ENCODE assay signal across 12 cellular contexts in genomic region chr22:22636181-22636777, GRCh38. TPM values are rescaled to one million over a fixed set of nuclear protein-coding genes. Genes with fewer than 3 reads are reported as not detected.
DNase-seq lines count a peak whose midpoint lies in the region; TF ChIP-seq lines count a peak whose summit lies in the region.
"Not testable (repeated sequence)": the region's sequence is repeated elsewhere in the genome, so short reads cannot be mapped to it uniquely, and the experiment has no call there.
"Had no signal": no experiment of that assay in that cellular context is flagged by ENCODE, and none has a peak within 500 bp of the region (broad histone marks: within the 10 kb centered on the region; RNA-seq: fewer than 3 reads in every experiment).

No MANE protein-coding gene starts in this region.

- intact Hi-C loops in OCI-LY7 (cut with micrococcal nuclease; ENCODE audit: unreplicated experiment); transverse colon (cut with DNase I; ENCODE audit: low total_unique reads): not testable (repeated sequence)

- not testable (repeated sequence) for H2AFZ ChIP-seq in Loucy (ENCODE audit: low read length); OCI-LY7 (ENCODE audit: low read length)

- H3K4me1 ChIP-seq in Loucy (ENCODE audit: insufficient read depth, low read length, poor library complexity, severe bottlenecking); OCI-LY7 (ENCODE audit: insufficient read depth, low read length, poor library complexity, severe bottlenecking); transverse colon: not testable (repeated sequence)

- not testable (repeated sequence) for H3K27me3 ChIP-seq in Loucy (ENCODE audit: insufficient read depth, low read length, poor library complexity, severe bottlenecking); transverse colon

- not testable (repeated sequence) for H3K9me3 ChIP-seq in Loucy (ENCODE audit: insufficient read depth, low read depth, low read length); OCI-LY7 (ENCODE audit: low read length); transverse colon

- H3K79me2 ChIP-seq in Loucy (ENCODE audit: insufficient read depth, low read length); OCI-LY7 (ENCODE audit: insufficient read depth, low read depth, low read length): not testable (repeated sequence)

- TF ChIP-seq CTCF in Loucy (conservative IDR thresholded peaks at IDR 0.05; ENCODE audit: low read length), result 0 out of 2 replicates have a peak, but pooled peaks have one; percentile 21
- peak; percentile 51; the same call in 1 of the 2 replicates for TF ChIP-seq CTCF in OCI-LY7 (conservative IDR thresholded peaks at IDR 0.05; ENCODE audit: low read length)
- TF ChIP-seq CTCF in fibroblast of pulmonary artery (IDR thresholded peaks at IDR 0.05; ENCODE audit: low read length, missing control alignments), result peak; percentile 2
- TF ChIP-seq CTCF in nephron (IDR thresholded peaks at IDR 0.05; ENCODE audit: unreplicated experiment in 3 of 3), result peak in 2 of 3 experiments; percentile 16 to 33
- TF ChIP-seq CTCF in transverse colon (IDR thresholded peaks at IDR 0.05), result peak in 1 of 5 experiments; percentile 8

- not testable (repeated sequence) for H3K4me3 ChIP-seq in Loucy (ENCODE audit: low read length, poor library complexity, severe bottlenecking); OCI-LY7 (ENCODE audit: low read depth, low read length, poor library complexity, severe bottlenecking); fibroblast of pulmonary artery (replicated peaks; ENCODE audit: low read depth, low read length); transverse colon

- H3K4me2 ChIP-seq in Loucy (ENCODE audit: low read depth, low read length, poor library complexity, severe bottlenecking); OCI-LY7 (ENCODE audit: low read length): not testable (repeated sequence)

- H3K9me2 ChIP-seq in Loucy (replicated peaks; ENCODE audit: low read depth, low read length); OCI-LY7 (ENCODE audit: insufficient read depth, low read length): not testable (repeated sequence)

- not testable (repeated sequence) for H3K36me3 Mint-ChIP-seq in nephron (ENCODE audit: low read depth)

- WGBS in transverse colon (ENCODE audit: low coverage in 1 of 2), 2 donors, result 16% methylated on average over 5 of the region's 9 CpGs; no CpG with 5 or more reads in 1 of the 2 donors

- POLR2A ChIA-PET in OCI-LY7 (lab: Charles Lee), result not testable (repeated sequence)

- BruUV-seq in OCI-LY7 (replicated peaks; lab: Mats Ljungman, UMichigan), result not testable (repeated sequence)

- CTCF ChIA-PET in OCI-LY7 (lab: Charles Lee; ENCODE audit: unreplicated experiment), result not testable (repeated sequence)

- TF ChIP-seq EP300 in transverse colon (IDR thresholded peaks at IDR 0.05; ENCODE audit: low read depth), result not testable (repeated sequence)

- not testable (repeated sequence) for H3K4me3 Mint-ChIP-seq in nephron

- not testable (repeated sequence) for H4K20me1 ChIP-seq in Loucy (ENCODE audit: insufficient read depth, low read length, poor library complexity, severe bottlenecking); OCI-LY7 (ENCODE audit: insufficient read depth, low read length)

- not testable (repeated sequence) for H3K9ac ChIP-seq in Loucy (ENCODE audit: low read depth, low read length, poor library complexity, severe bottlenecking)

- H3K27ac Mint-ChIP-seq in nephron, result not testable (repeated sequence)

- in situ Hi-C loops in transverse colon (cut with MboI; ENCODE audit: low pct_ligation_motif_present in 1 of 4, low pct_unique_long_range_greater_than_20kb in 1 of 4, low sequenced_read_pairs in 3 of 4), result not testable (repeated sequence)

- not testable (repeated sequence) for H3F3A ChIP-seq in Loucy (ENCODE audit: low read depth)

- not testable (repeated sequence) for TF ChIP-seq POLR2A in transverse colon (IDR thresholded peaks at IDR 0.05)

- H3K9me3 Mint-ChIP-seq in nephron, result not testable (repeated sequence)

- not testable (repeated sequence) for H3K4me1 Mint-ChIP-seq in nephron

- DNase-seq in ELF-1 (ENCODE audit: low read depth, low spot score) (peak; percentile 42), OCI-LY7 (ENCODE audit: low spot score) (peak; percentile 62), astrocyte of the hippocampus (ENCODE audit: low read depth, low spot score) (peak; percentile 14), fibroblast of pulmonary artery (ENCODE audit: low read depth) (peak; percentile 37), transverse colon (peak; percentile 22)
- peak; percentile 54 for DNase-seq in activated CD4-positive, alpha-beta T cell treated with anti-CD3 and anti-CD28 coated beads for 48 hours

- not testable (repeated sequence) for H3K36me3 ChIP-seq in Loucy (ENCODE audit: insufficient read depth, low read length); OCI-LY7 (ENCODE audit: insufficient read depth, low read length); transverse colon

- H3K27ac ChIP-seq in OCI-LY7 (ENCODE audit: low read depth, low read length, poor library complexity, severe bottlenecking); transverse colon: not testable (repeated sequence)

- H3K27me3 Mint-ChIP-seq in nephron (ENCODE audit: low read depth), result not testable (repeated sequence)

RNA-seq across cellular contexts. Expression of gene GGTLC2, which starts 8.1 kb away (rescaled TPM):
- total RNA-seq in OCI-LY7 (2014; rRNA removed; shearing (Covaris generic)), result not detected in 2 replicates
- total RNA-seq in OCI-LY7 (2022) (not detected in 2 replicates), transverse colon (not detected)
- total RNA-seq: mesenteric fat pad, NCI-H460, right cardiac atrium, RPMI7951 had no signal
